Comparison of ENCODE assay signal across 20 cellular contexts in genomic region chr12:106120578-106121105, GRCh38. TPM values are rescaled to one million over a fixed set of nuclear protein-coding genes. Genes with fewer than 3 reads are reported as not detected.
DNase-seq lines count a peak whose midpoint lies in the region; ATAC-seq and TF ChIP-seq lines count a peak whose summit lies in the region.
"Had no signal": no experiment of that assay in that cellular context is flagged by ENCODE, and none has a peak within 500 bp of the region (broad histone marks: within the 10 kb centered on the region; RNA-seq: fewer than 3 reads in every experiment).

No MANE protein-coding gene starts in this region.

- no peak overlapping the region for H2BK5ac ChIP-seq in neuronal stem cell (ENCODE audit: low read length)

- no peak overlapping the region for H2AK5ac ChIP-seq in neuronal stem cell (ENCODE audit: low read depth, low read length)

- H3K9ac ChIP-seq in neuronal stem cell (ENCODE audit: low read depth, low read length, poor library complexity): no peak overlapping the region
- no peak overlapping the region for H3K9ac ChIP-seq in endodermal cell (ENCODE audit: extremely low read depth, low read length, poor library complexity, severe bottlenecking)

- no peak overlapping the region for H3K18ac ChIP-seq in neuronal stem cell (ENCODE audit: low read length)

- peaks cover 4% of the 10 kb centered on the region for H3K27me3 Mint-ChIP-seq in nephron (ENCODE audit: low read depth)
- H3K27me3 Mint-ChIP-seq in endodermal cell (ENCODE audit: insufficient read depth): no peaks in the 10 kb centered on the region

- H3K9me3 ChIP-seq in body of pancreas (no peaks in the 10 kb centered on the region), left ventricle myocardium inferior (replicated peaks) (no peaks in the 10 kb centered on the region), upper lobe of left lung (no peaks in the 10 kb centered on the region), neuronal stem cell (replicated peaks in 1 of 2; ENCODE audit: control insufficient read depth in 2 of 2, insufficient read depth in 1 of 2, low read depth in 1 of 2, low read length in 2 of 2) (no peaks in the 10 kb centered on the region), endodermal cell (ENCODE audit: control insufficient read depth, low read length) (no peaks in the 10 kb centered on the region)
- H3K9me3 ChIP-seq: BE2C had no signal

- H3K36me3 ChIP-seq in body of pancreas (replicated peaks in 1 of 2; ENCODE audit: insufficient read depth in 1 of 2, low read depth in 2 of 2): no peaks in the 10 kb centered on the region
- no peaks in the 10 kb centered on the region for H3K36me3 ChIP-seq in left ventricle myocardium inferior
- H3K36me3 ChIP-seq in upper lobe of left lung: no peaks in the 10 kb centered on the region
- H3K36me3 ChIP-seq in neuronal stem cell (replicated peaks in 1 of 2; ENCODE audit: control insufficient read depth in 2 of 2, insufficient read depth in 2 of 2, low read length in 2 of 2): peaks cover 1 to 53% of the 10 kb centered on the region in 2 donors
- peaks cover 66% of the 10 kb centered on the region for H3K36me3 ChIP-seq in endodermal cell (ENCODE audit: control insufficient read depth, insufficient read depth, low read length)
- H3K36me3 ChIP-seq: BE2C, brain microvascular endothelial cell had no signal

- TF ChIP-seq CTCF in body of pancreas (IDR thresholded peaks at IDR 0.05): no peak
- TF ChIP-seq CTCF in left ventricle myocardium inferior (IDR thresholded peaks at IDR 0.05; ENCODE audit: borderline replicate concordance): no peak
- TF ChIP-seq CTCF in nephron (IDR thresholded peaks at IDR 0.05; ENCODE audit: unreplicated experiment in 3 of 3): no peak
- no peak for TF ChIP-seq CTCF in upper lobe of left lung (IDR thresholded peaks at IDR 0.05)
- no peak for TF ChIP-seq CTCF in endodermal cell (conservative IDR thresholded peaks at IDR 0.05)

- peaks cover 83% of the 10 kb centered on the region for H3K4me1 Mint-ChIP-seq in nephron
- H3K4me1 Mint-ChIP-seq in endodermal cell: peaks cover 20% of the 10 kb centered on the region
- H3K4me1 Mint-ChIP-seq: activated CD8-positive, alpha-beta memory T cell treated with anti-CD3 and anti-CD28 coated beads, Interleukin-2, amount 10 ng/mL, durations not matched to agents 7 days and 5 days had no signal

- no peak overlapping the region for H3K4me3 ChIP-seq in body of pancreas
- H3K4me3 ChIP-seq in left ventricle myocardium inferior: no peak overlapping the region
- H3K4me3 ChIP-seq in upper lobe of left lung: no peak overlapping the region
- no peak overlapping the region for H3K4me3 ChIP-seq in neuronal stem cell (ENCODE audit: low read length in 2 of 2)
- H3K4me3 ChIP-seq in endodermal cell (ENCODE audit: low read length): no peak overlapping the region

- H3K27ac Mint-ChIP-seq in nephron (peak overlapping the region in 2 of 3 experiments; percentile 48 to 55), endodermal cell (no peak overlapping the region)
- H3K27ac Mint-ChIP-seq: activated CD8-positive, alpha-beta memory T cell treated with anti-CD3 and anti-CD28 coated beads, Interleukin-2, amount 10 ng/mL, durations not matched to agents 7 days and 5 days; effector memory CD8-positive, alpha-beta T cell had no signal

- H3K23ac ChIP-seq in neuronal stem cell (ENCODE audit: low read depth, low read length, poor library complexity): no peak overlapping the region

- H3K4me1 ChIP-seq in body of pancreas (peaks cover 12% of the 10 kb centered on the region), left ventricle myocardium inferior (peaks cover 100% of the 10 kb centered on the region), upper lobe of left lung (peaks cover 0 to 7% (median 6%) of the 10 kb centered on the region in 4 donors), neuronal stem cell (ENCODE audit: control insufficient read depth in 2 of 2, insufficient read depth in 1 of 2, low read depth in 1 of 2, low read length in 2 of 2) (peaks cover 5 to 20% of the 10 kb centered on the region in 2 donors), endodermal cell (ENCODE audit: control insufficient read depth, insufficient read depth, low read length) (peaks cover 15% of the 10 kb centered on the region)
- H3K4me1 ChIP-seq: BE2C had no signal

- H3K4ac ChIP-seq in neuronal stem cell (ENCODE audit: low read length): no peak overlapping the region

- H3K36me3 Mint-ChIP-seq in nephron (ENCODE audit: low read depth): no peaks in the 10 kb centered on the region
- no peaks in the 10 kb centered on the region for H3K36me3 Mint-ChIP-seq in endodermal cell (ENCODE audit: low read depth)
- H3K36me3 Mint-ChIP-seq: activated CD8-positive, alpha-beta memory T cell treated with anti-CD3 and anti-CD28 coated beads, Interleukin-2, amount 10 ng/mL, durations not matched to agents 7 days and 5 days had no signal

- ATAC-seq in body of pancreas (peak; percentile 32), upper lobe of left lung (ENCODE audit: low FRiP score in 2 of 2) (no peak), GM19395 (IDR thresholded peaks at IDR 0.05; ENCODE audit: unreplicated experiment) (no peak)
- ATAC-seq: activated CD4-positive, CD25-positive, alpha-beta regulatory T cell treated with anti-CD3 and anti-CD28 coated beads, Interleukin-2, amount 50 U/mL, for 24 hours; activated CD8-positive, alpha-beta memory T cell treated with anti-CD3 and anti-CD28 coated beads, Interleukin-2, amount 10 ng/mL, durations not matched to agents 7 days and 5 days; effector memory CD8-positive, alpha-beta T cell; foreskin keratinocyte had no signal

- TF ChIP-seq EP300 in upper lobe of left lung (IDR thresholded peaks at IDR 0.05): peak in 2 of 4 donors; percentile 61 to 86

- no peak overlapping the region for H4K91ac ChIP-seq in neuronal stem cell (ENCODE audit: low read depth, low read length, poor library complexity)

- TF ChIP-seq POLR2A in body of pancreas (IDR thresholded peaks at IDR 0.05) (no peak), upper lobe of left lung (IDR thresholded peaks at IDR 0.05) (no peak)

- H2BK15ac ChIP-seq in neuronal stem cell (ENCODE audit: low read length): no peak overlapping the region

- H3K9me3 Mint-ChIP-seq in nephron: no peaks in the 10 kb centered on the region
- no peaks in the 10 kb centered on the region for H3K9me3 Mint-ChIP-seq in endodermal cell
- H3K9me3 Mint-ChIP-seq: effector memory CD8-positive, alpha-beta T cell had no signal

- H2BK120ac ChIP-seq in neuronal stem cell (ENCODE audit: low read depth, low read length): no peak overlapping the region

- H3K27me3 ChIP-seq in body of pancreas: no peaks in the 10 kb centered on the region
- H3K27me3 ChIP-seq in left ventricle myocardium inferior (ENCODE audit: low read depth): no peaks in the 10 kb centered on the region
- no peaks in the 10 kb centered on the region for H3K27me3 ChIP-seq in upper lobe of left lung
- H3K27me3 ChIP-seq in neuronal stem cell (ENCODE audit: control insufficient read depth in 3 of 3, insufficient read depth in 3 of 3, low read depth in 1 of 3, low read length in 3 of 3): no peaks in the 10 kb centered on the region
- H3K27me3 ChIP-seq in endodermal cell (ENCODE audit: control insufficient read depth, insufficient read depth, low read length, poor library complexity, severe bottlenecking): no peaks in the 10 kb centered on the region
- H3K27me3 ChIP-seq: BE2C, brain microvascular endothelial cell, foreskin keratinocyte had no signal

- H3K27ac ChIP-seq in body of pancreas (peak overlapping the region in 2 of 4 donors; percentile 36 to 55), left ventricle myocardium inferior (replicated peaks) (peak overlapping the region; percentile 98), upper lobe of left lung (peak overlapping the region; percentile 41 to 73 (median 56)), neuronal stem cell (replicated peaks; ENCODE audit: low read length) (no peak overlapping the region), endodermal cell (ENCODE audit: low read depth, low read length) (no peak overlapping the region)
- H3K27ac ChIP-seq: brain microvascular endothelial cell, foreskin keratinocyte had no signal

- WGBS in body of pancreas, 2 donors: 21 to 28% methylated on average over 1 to 7 of the region's 7 CpGs
- WGBS in upper lobe of left lung, 2 donors: 83 to 86% methylated on average over 5 to 7 of the region's 7 CpGs
- WGBS in neuronal stem cell (ENCODE audit: extremely low coverage in 2 of 2, insufficient read length in 2 of 2, insufficient replicate concordance in 1 of 2), 2 donors: no CpG with 5 or more reads among the region's 7 CpGs
- WGBS in endodermal cell (ENCODE audit: insufficient coverage in 1 of 2, insufficient read length in 1 of 2), 2 experiments: 96 to 98% methylated on average over 6 to 7 of the region's 7 CpGs

- H3K4me2 ChIP-seq in neuronal stem cell (ENCODE audit: insufficient read depth, low read length, poor library complexity, severe bottlenecking): no peak overlapping the region

- H3K4me3 Mint-ChIP-seq in nephron: no peak overlapping the region
- H3K4me3 Mint-ChIP-seq in endodermal cell: no peak overlapping the region
- H3K4me3 Mint-ChIP-seq: activated CD8-positive, alpha-beta memory T cell treated with anti-CD3 and anti-CD28 coated beads, Interleukin-2, amount 10 ng/mL, durations not matched to agents 7 days and 5 days; effector memory CD8-positive, alpha-beta T cell had no signal

- no peak overlapping the region for H3K14ac ChIP-seq in neuronal stem cell (ENCODE audit: low read length)

- no peak overlapping the region for H4K8ac ChIP-seq in neuronal stem cell (ENCODE audit: low read depth, low read length)

- intact Hi-C loops in body of pancreas (cut with DNase I): no loop called here
- intact Hi-C loops in left ventricle myocardium inferior (cut with micrococcal nuclease): no loop called here
- intact Hi-C loops in posterior vena cava (cut with DNase I): loop anchor here in 1 of 2 donors (2.0 kb wide), 1 partner anchor 28 kb away; no protein-coding TSS in a partner anchor

- peaks cover 5% of the 10 kb centered on the region for H3K79me1 ChIP-seq in neuronal stem cell (ENCODE audit: low read depth, low read length)

- H2AFZ ChIP-seq in neuronal stem cell (ENCODE audit: low read length): no peak overlapping the region

- DNase-seq in body of pancreas (peak; percentile 28 to 47 (median 40)), left ventricle myocardium inferior (peak; percentile 58), upper lobe of left lung (no peak), neuronal stem cell (ENCODE audit: low spot score) (no peak), posterior vena cava (ENCODE audit: low spot score) (no peak), endodermal cell (no peak)
- DNase-seq: activated CD8-positive, alpha-beta memory T cell treated with anti-CD3 and anti-CD28 coated beads, Interleukin-2, amount 10 ng/mL, durations not matched to agents 7 days and 5 days; activated gamma-delta T cell; BE2C; brain microvascular endothelial cell; effector memory CD8-positive, alpha-beta T cell; foreskin keratinocyte; Kasumi-1; NCI-H1417 treated with DMSO at 0.1 percent for 48 hours; NCI-H345; SIG-M5 had no signal

- H2BK12ac ChIP-seq in neuronal stem cell (ENCODE audit: low read length): no peak overlapping the region

RNA-seq across cellular contexts. Expression of gene NUAK1, which starts 18.1 kb away (rescaled TPM):
- total RNA-seq in body of pancreas (1 to 10 TPM; 5.3 to 9.1 TPM), left ventricle myocardium inferior (42.1 TPM), upper lobe of left lung (10 to 100 TPM in 4 of 6 donors, 1 to 10 TPM in 2; 7.1 to 28.7 (median 10.9) TPM), posterior vena cava (10 to 100 TPM; 16.9 to 17.7 TPM), endodermal cell (10 to 100 TPM; 14.0 to 16.8 TPM)
- polyA plus RNA-seq in neuronal stem cell (2013, experiment 1 of 2): 13.1 TPM
- 13.4 TPM for polyA plus RNA-seq in neuronal stem cell (2013, experiment 2 of 2)
- polyA plus RNA-seq in endodermal cell (2013, experiment 1 of 2): 29.7 TPM
- polyA plus RNA-seq in endodermal cell (2013, experiment 2 of 2): 27.3 TPM
- total RNA-seq: activated CD8-positive, alpha-beta memory T cell treated with anti-CD3 and anti-CD28 coated beads, Interleukin-2, amount 10 ng/mL, durations not matched to agents 7 days and 5 days; T-helper 2 cell treated with Interferon-gamma antibody and Interleukin-4, amounts not matched to agents 100 ng/mL and 5 ng/mL, for 36 hours had no signal

Comparison
In these comparisons a context has a peak if more than half of its experiments do, and no peak if none do; other contexts are left out.
1. DNase-seq: peak in body of pancreas (4 of 4) and left ventricle myocardium inferior (single experiment); none in upper lobe of left lung (0 of 2), neuronal stem cell (single experiment), posterior vena cava (single experiment) and endodermal cell (single experiment).
2. H3K27ac ChIP-seq: peak in left ventricle myocardium inferior (single experiment) and upper lobe of left lung (4 of 4); none in neuronal stem cell (single experiment) and endodermal cell (single experiment).